13 cellular contexts compared by ENCODE assay signal in genomic region chr14:79325557-79325956, GRCh38.
DNase-seq lines count a peak whose midpoint lies in the region; ATAC-seq and TF ChIP-seq lines count a peak whose summit lies in the region.
"Had no signal": no experiment of that assay in that cellular context is flagged by ENCODE, and none has a peak within 500 bp of the region (broad histone marks: within the 10 kb centered on the region; RNA-seq: fewer than 3 reads in every experiment).

No MANE protein-coding gene starts in this region.

- H2AFZ ChIP-seq in PC-3 (ENCODE audit: low read length), result no peak overlapping the region

- ATAC-seq in PC-3 (no peak; the same call in 1 of the 2 replicates), GM18511 (IDR thresholded peaks at IDR 0.05; ENCODE audit: unreplicated experiment) (no peak)
- ATAC-seq: CD8-positive, alpha-beta T cell; HepG2 had no signal

- H3K4me1 ChIP-seq in PC-3 (ENCODE audit: insufficient read depth, low read length), result peaks cover 14% of the 10 kb centered on the region
- H3K4me1 ChIP-seq: BE2C, HAP-1 had no signal

- H3K27ac ChIP-seq in C4-2B (peak overlapping the region; percentile 53; the same call in 1 of the 2 replicates), PC-3 (ENCODE audit: low read length) (no peak overlapping the region)

- no peaks in the 10 kb centered on the region for H3K36me3 ChIP-seq in PC-3 (ENCODE audit: low read depth, low read length)
- H3K36me3 ChIP-seq: BE2C, HAP-1 had no signal

- CTCF ChIA-PET in PC-3 (lab: Charles Lee), result no interaction called here

- H3K27me3 ChIP-seq in PC-3 (ENCODE audit: low read length), result no peaks in the 10 kb centered on the region
- H3K27me3 ChIP-seq: BE2C had no signal

- no TSS peak for BruUV-seq in PC-3 (replicated peaks; lab: Mats Ljungman, UMichigan)

- no peak for TF ChIP-seq CTCF in C4-2B (conservative IDR thresholded peaks at IDR 0.05)
- no peak for TF ChIP-seq CTCF in PC-3 (conservative IDR thresholded peaks at IDR 0.05; ENCODE audit: low read depth, low read length)

- no peak overlapping the region for H3K9ac ChIP-seq in PC-3 (ENCODE audit: low read length)

- intact Hi-C loops in PC-3 (cut with micrococcal nuclease), result loop anchor here (2.0 kb wide), 1 partner anchor 47 kb away; no protein-coding TSS in a partner anchor

- H3K79me2 ChIP-seq in PC-3 (ENCODE audit: low read length), result no peaks in the 10 kb centered on the region

- no peaks in the 10 kb centered on the region for H4K20me1 ChIP-seq in PC-3 (ENCODE audit: low read length)

- H3K4me3 ChIP-seq in PC-3 (ENCODE audit: low read length), result no peak overlapping the region
- H3K4me3 ChIP-seq: HAP-1 had no signal

- no peaks in the 10 kb centered on the region for H3K9me3 ChIP-seq in PC-3 (ENCODE audit: low read length)
- H3K9me3 ChIP-seq: BE2C, Caco-2, HAP-1 had no signal

- POLR2A ChIA-PET in PC-3 (lab: Charles Lee; ENCODE audit: unreplicated experiment), result no interaction called here

- H3F3A ChIP-seq in PC-3 (ENCODE audit: low read length, unreplicated experiment), result no peaks in the 10 kb centered on the region

- 0 out of 2 replicates have a peak overlapping the region, but pooled peaks have one; percentile 35 for H3K4me2 ChIP-seq in PC-3 (ENCODE audit: low read length)

- DNase-seq in NCI-H2171 treated with DMSO at 0.1 percent for 48 hours (lab: John Stamatoyannopoulos, UW), result peak; percentile 52
- DNase-seq in NCI-H2171 (lab: John Stamatoyannopoulos, UW), result no peak
- peak; percentile 66 for DNase-seq in DMS53 (lab: John Stamatoyannopoulos, UW)
- no peak for DNase-seq in PC-3
- DNase-seq in OCI-M2 (lab: John Stamatoyannopoulos, UW; ENCODE audit: unreplicated experiment), result no peak
- DNase-seq: BE2C; Caco-2; CD8-positive, alpha-beta T cell; HFFc6 had no signal

- no peaks in the 10 kb centered on the region for H3K9me2 ChIP-seq in PC-3 (replicated peaks; ENCODE audit: low read length)

Comparison
In these comparisons a context has a peak if more than half of its experiments do, and no peak if none do; other contexts are left out.
1. DNase-seq: peak in NCI-H2171 treated with DMSO at 0.1 percent for 48 hours (single experiment) and DMS53 (single experiment); none in NCI-H2171 (single experiment), PC-3 (single experiment) and OCI-M2 (single experiment).